Comparison of ENCODE assay signal across 1 cellular context in the genomic region with DNA sequence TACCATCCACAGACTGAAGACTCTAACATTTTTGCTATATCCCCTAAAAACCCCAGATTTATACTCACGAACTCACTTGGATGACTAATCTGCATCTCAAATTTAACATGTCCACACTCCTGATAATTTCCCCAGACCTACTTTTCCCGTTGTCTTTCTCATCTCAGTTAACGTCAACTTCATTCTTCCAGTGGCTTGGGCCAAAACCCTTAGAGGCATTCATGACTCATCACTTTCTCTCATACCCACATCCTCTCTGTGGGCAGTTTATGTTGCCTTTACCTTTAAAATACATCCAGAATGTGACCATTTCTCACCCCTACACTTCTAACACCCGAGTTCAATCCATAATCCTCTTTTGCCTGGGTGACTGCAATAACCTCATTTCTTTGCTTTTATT.
A peak's percentile ranks its signal among the peaks of the same experiment; 100 is the strongest.
TF ChIP-seq lines count a peak whose summit lies in the region.

No MANE protein-coding gene starts in this region.

TF ChIP-seq in HEK293, 187 proteins besides CTCF, POLR2A, EP300 and RAD21 (continued from another document and continues in another):
- TF ChIP-seq, protein P1, sequence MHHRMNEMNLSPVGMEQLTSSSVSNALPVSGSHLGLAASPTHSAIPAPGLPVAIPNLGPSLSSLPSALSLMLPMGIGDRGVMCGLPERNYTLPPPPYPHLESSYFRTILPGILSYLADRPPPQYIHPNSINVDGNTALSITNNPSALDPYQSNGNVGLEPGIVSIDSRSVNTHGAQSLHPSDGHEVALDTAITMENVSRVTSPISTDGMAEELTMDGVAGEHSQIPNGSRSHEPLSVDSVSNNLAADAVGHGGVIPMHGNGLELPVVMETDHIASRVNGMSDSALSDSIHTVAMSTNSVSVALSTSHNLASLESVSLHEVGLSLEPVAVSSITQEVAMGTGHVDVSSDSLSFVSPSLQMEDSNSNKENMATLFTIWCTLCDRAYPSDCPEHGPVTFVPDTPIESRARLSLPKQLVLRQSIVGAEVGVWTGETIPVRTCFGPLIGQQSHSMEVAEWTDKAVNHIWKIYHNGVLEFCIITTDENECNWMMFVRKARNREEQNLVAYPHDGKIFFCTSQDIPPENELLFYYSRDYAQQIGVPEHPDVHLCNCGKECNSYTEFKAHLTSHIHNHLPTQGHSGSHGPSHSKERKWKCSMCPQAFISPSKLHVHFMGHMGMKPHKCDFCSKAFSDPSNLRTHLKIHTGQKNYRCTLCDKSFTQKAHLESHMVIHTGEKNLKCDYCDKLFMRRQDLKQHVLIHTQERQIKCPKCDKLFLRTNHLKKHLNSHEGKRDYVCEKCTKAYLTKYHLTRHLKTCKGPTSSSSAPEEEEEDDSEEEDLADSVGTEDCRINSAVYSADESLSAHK (tag by site-specific recombination; IDR thresholded peaks at IDR 0.05): no peak; the same call in 1 of the 2 replicates
- no peak for TF ChIP-seq ZNF302 (tag by site-specific recombination; IDR thresholded peaks at IDR 0.05; ENCODE audit: low read depth)
- TF ChIP-seq, protein P2, sequence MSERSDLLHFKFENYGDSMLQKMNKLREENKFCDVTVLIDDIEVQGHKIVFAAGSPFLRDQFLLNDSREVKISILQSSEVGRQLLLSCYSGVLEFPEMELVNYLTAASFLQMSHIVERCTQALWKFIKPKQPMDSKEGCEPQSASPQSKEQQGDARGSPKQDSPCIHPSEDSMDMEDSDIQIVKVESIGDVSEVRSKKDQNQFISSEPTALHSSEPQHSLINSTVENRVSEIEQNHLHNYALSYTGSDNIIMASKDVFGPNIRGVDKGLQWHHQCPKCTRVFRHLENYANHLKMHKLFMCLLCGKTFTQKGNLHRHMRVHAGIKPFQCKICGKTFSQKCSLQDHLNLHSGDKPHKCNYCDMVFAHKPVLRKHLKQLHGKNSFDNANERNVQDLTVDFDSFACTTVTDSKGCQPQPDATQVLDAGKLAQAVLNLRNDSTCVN (tag by site-specific recombination; optimal IDR thresholded peaks at IDR 0.05): no peak
- TF ChIP-seq, protein P3, sequence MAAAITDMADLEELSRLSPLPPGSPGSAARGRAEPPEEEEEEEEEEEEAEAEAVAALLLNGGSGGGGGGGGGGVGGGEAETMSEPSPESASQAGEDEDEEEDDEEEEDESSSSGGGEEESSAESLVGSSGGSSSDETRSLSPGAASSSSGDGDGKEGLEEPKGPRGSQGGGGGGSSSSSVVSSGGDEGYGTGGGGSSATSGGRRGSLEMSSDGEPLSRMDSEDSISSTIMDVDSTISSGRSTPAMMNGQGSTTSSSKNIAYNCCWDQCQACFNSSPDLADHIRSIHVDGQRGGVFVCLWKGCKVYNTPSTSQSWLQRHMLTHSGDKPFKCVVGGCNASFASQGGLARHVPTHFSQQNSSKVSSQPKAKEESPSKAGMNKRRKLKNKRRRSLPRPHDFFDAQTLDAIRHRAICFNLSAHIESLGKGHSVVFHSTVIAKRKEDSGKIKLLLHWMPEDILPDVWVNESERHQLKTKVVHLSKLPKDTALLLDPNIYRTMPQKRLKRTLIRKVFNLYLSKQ (tag by site-specific recombination; IDR thresholded peaks at IDR 0.05; ENCODE audit: borderline replicate concordance): no peak
- no peak for TF ChIP-seq ZNF747 (tag by site-specific recombination; IDR thresholded peaks at IDR 0.05)
- no peak for TF ChIP-seq KLF1 (tag by site-specific recombination; IDR thresholded peaks at IDR 0.05)
- TF ChIP-seq ZNF138 (tag by site-specific recombination; IDR thresholded peaks at IDR 0.05; ENCODE audit: borderline replicate concordance): no peak
- TF ChIP-seq ZNF112 (tag by site-specific recombination; IDR thresholded peaks at IDR 0.05): no peak
- TF ChIP-seq ZFP37 (tag by site-specific recombination; IDR thresholded peaks at IDR 0.05): peak; percentile 35; the same call in 1 of the 2 replicates
- no peak for TF ChIP-seq ZNF654 (tag by site-specific recombination; IDR thresholded peaks at IDR 0.05; ENCODE audit: low read depth)
- peak; percentile 49; the same call in 1 of the 2 replicates for TF ChIP-seq ZBTB48 (tag by site-specific recombination; IDR thresholded peaks at IDR 0.05)
- TF ChIP-seq ZXDB (tag by site-specific recombination; IDR thresholded peaks at IDR 0.05): peak; percentile 45
- TF ChIP-seq ZNF174 (tag by site-specific recombination; IDR thresholded peaks at IDR 0.05): no peak
- no peak for TF ChIP-seq ZNF140 (tag by site-specific recombination; IDR thresholded peaks at IDR 0.05)
- TF ChIP-seq, protein P4, sequence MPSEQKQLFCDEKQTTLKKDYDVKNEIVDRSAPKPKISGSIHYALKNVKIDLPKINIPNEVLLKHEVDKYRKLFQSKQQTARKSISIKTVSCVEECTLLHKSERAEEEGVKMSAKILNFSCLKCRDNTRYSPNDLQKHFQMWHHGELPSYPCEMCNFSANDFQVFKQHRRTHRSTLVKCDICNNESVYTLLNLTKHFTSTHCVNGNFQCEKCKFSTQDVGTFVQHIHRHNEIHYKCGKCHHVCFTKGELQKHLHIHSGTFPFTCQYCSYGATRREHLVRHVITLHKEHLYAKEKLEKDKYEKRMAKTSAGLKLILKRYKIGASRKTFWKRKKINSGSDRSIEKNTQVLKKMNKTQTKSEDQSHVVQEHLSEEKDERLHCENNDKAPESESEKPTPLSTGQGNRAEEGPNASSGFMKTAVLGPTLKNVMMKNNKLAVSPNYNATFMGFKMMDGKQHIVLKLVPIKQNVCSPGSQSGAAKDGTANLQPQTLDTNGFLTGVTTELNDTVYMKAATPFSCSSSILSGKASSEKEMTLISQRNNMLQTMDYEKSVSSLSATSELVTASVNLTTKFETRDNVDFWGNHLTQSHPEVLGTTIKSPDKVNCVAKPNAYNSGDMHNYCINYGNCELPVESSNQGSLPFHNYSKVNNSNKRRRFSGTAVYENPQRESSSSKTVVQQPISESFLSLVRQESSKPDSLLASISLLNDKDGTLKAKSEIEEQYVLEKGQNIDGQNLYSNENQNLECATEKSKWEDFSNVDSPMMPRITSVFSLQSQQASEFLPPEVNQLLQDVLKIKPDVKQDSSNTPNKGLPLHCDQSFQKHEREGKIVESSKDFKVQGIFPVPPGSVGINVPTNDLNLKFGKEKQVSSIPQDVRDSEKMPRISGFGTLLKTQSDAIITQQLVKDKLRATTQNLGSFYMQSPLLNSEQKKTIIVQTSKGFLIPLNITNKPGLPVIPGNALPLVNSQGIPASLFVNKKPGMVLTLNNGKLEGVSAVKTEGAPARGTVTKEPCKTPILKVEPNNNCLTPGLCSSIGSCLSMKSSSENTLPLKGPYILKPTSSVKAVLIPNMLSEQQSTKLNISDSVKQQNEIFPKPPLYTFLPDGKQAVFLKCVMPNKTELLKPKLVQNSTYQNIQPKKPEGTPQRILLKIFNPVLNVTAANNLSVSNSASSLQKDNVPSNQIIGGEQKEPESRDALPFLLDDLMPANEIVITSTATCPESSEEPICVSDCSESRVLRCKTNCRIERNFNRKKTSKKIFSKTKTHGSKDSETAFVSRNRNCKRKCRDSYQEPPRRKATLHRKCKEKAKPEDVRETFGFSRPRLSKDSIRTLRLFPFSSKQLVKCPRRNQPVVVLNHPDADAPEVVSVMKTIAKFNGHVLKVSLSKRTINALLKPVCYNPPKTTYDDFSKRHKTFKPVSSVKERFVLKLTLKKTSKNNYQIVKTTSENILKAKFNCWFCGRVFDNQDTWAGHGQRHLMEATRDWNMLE (tag by site-specific recombination; conservative IDR thresholded peaks at IDR 0.05; ENCODE audit: low read depth): no peak; the same call in 1 of the 2 replicates
- TF ChIP-seq IKZF3 (tag by site-specific recombination; IDR thresholded peaks at IDR 0.05): no peak
- TF ChIP-seq, protein P5, sequence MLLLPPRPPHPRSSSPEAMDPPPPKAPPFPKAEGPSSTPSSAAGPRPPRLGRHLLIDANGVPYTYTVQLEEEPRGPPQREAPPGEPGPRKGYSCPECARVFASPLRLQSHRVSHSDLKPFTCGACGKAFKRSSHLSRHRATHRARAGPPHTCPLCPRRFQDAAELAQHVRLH (tag by site-specific recombination; IDR thresholded peaks at IDR 0.05): no peak
- TF ChIP-seq, protein P6, sequence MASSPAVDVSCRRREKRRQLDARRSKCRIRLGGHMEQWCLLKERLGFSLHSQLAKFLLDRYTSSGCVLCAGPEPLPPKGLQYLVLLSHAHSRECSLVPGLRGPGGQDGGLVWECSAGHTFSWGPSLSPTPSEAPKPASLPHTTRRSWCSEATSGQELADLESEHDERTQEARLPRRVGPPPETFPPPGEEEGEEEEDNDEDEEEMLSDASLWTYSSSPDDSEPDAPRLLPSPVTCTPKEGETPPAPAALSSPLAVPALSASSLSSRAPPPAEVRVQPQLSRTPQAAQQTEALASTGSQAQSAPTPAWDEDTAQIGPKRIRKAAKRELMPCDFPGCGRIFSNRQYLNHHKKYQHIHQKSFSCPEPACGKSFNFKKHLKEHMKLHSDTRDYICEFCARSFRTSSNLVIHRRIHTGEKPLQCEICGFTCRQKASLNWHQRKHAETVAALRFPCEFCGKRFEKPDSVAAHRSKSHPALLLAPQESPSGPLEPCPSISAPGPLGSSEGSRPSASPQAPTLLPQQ (tag by site-specific recombination; IDR thresholded peaks at IDR 0.05): 0 out of 2 replicates have a peak, but pooled peaks have one; percentile 16
- TF ChIP-seq HOXA7 (CRISPR knock-in tag; IDR thresholded peaks at IDR 0.05; ENCODE audit: borderline replicate concordance): no peak
- TF ChIP-seq ZNF202 (tag by site-specific recombination; IDR thresholded peaks at IDR 0.05; ENCODE audit: borderline replicate concordance): no peak
- TF ChIP-seq, protein P7, sequence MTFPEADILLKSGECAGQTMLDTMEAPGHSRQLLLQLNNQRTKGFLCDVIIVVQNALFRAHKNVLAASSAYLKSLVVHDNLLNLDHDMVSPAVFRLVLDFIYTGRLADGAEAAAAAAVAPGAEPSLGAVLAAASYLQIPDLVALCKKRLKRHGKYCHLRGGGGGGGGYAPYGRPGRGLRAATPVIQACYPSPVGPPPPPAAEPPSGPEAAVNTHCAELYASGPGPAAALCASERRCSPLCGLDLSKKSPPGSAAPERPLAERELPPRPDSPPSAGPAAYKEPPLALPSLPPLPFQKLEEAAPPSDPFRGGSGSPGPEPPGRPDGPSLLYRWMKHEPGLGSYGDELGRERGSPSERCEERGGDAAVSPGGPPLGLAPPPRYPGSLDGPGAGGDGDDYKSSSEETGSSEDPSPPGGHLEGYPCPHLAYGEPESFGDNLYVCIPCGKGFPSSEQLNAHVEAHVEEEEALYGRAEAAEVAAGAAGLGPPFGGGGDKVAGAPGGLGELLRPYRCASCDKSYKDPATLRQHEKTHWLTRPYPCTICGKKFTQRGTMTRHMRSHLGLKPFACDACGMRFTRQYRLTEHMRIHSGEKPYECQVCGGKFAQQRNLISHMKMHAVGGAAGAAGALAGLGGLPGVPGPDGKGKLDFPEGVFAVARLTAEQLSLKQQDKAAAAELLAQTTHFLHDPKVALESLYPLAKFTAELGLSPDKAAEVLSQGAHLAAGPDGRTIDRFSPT (tag by site-specific recombination; IDR thresholded peaks at IDR 0.05): no peak
- no peak for TF ChIP-seq ZFP41 (tag by site-specific recombination; IDR thresholded peaks at IDR 0.05; ENCODE audit: borderline replicate concordance)
- no peak for TF ChIP-seq ZNF624 (tag by site-specific recombination; IDR thresholded peaks at IDR 0.05)
- TF ChIP-seq ZNF2 (tag by site-specific recombination; IDR thresholded peaks at IDR 0.05): no peak
- TF ChIP-seq, protein P8, sequence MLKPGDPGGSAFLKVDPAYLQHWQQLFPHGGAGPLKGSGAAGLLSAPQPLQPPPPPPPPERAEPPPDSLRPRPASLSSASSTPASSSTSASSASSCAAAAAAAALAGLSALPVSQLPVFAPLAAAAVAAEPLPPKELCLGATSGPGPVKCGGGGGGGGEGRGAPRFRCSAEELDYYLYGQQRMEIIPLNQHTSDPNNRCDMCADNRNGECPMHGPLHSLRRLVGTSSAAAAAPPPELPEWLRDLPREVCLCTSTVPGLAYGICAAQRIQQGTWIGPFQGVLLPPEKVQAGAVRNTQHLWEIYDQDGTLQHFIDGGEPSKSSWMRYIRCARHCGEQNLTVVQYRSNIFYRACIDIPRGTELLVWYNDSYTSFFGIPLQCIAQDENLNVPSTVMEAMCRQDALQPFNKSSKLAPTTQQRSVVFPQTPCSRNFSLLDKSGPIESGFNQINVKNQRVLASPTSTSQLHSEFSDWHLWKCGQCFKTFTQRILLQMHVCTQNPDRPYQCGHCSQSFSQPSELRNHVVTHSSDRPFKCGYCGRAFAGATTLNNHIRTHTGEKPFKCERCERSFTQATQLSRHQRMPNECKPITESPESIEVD (tag by site-specific recombination; IDR thresholded peaks at IDR 0.05): no peak
- no peak for TF ChIP-seq ZNF777 (tag by site-specific recombination; IDR thresholded peaks at IDR 0.05; ENCODE audit: borderline replicate concordance)
- TF ChIP-seq ZNF274 (IDR thresholded peaks at IDR 0.05; ENCODE audit: low read length): no peak
- no peak for TF ChIP-seq ZNF274 (tag by site-specific recombination; IDR thresholded peaks at IDR 0.05; ENCODE audit: borderline replicate concordance)
- no peak for TF ChIP-seq ZNF610 (tag by site-specific recombination; IDR thresholded peaks at IDR 0.05; ENCODE audit: borderline replicate concordance)
- TF ChIP-seq GFI1B (tag by site-specific recombination; IDR thresholded peaks at IDR 0.05): no peak
- TF ChIP-seq HOXC10 (CRISPR knock-in tag; IDR thresholded peaks at IDR 0.05): no peak
- no peak for TF ChIP-seq ZIC2 (tag by site-specific recombination; IDR thresholded peaks at IDR 0.05)
- TF ChIP-seq ZNF146 (tag by site-specific recombination; IDR thresholded peaks at IDR 0.05): no peak
- no peak for TF ChIP-seq KLF8 (tag by site-specific recombination; IDR thresholded peaks at IDR 0.05)
- no peak for TF ChIP-seq BCL11A (tag by site-specific recombination; IDR thresholded peaks at IDR 0.05; ENCODE audit: low read depth)
- TF ChIP-seq ZNF660 (tag by site-specific recombination; IDR thresholded peaks at IDR 0.05): no peak
- TF ChIP-seq ZNF521 (tag by site-specific recombination; IDR thresholded peaks at IDR 0.05): no peak
- TF ChIP-seq, protein P9, sequence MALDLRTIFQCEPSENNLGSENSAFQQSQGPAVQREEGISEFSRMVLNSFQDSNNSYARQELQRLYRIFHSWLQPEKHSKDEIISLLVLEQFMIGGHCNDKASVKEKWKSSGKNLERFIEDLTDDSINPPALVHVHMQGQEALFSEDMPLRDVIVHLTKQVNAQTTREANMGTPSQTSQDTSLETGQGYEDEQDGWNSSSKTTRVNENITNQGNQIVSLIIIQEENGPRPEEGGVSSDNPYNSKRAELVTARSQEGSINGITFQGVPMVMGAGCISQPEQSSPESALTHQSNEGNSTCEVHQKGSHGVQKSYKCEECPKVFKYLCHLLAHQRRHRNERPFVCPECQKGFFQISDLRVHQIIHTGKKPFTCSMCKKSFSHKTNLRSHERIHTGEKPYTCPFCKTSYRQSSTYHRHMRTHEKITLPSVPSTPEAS (tag by site-specific recombination; IDR thresholded peaks at IDR 0.05): no peak
- no peak for TF ChIP-seq KLF10 (tag by site-specific recombination; IDR thresholded peaks at IDR 0.05)
- TF ChIP-seq ZNF600 (tag by site-specific recombination; IDR thresholded peaks at IDR 0.05): no peak
- TF ChIP-seq ZNF37A (tag by site-specific recombination; IDR thresholded peaks at IDR 0.05): no peak
- TF ChIP-seq ZNF311 (tag by site-specific recombination; IDR thresholded peaks at IDR 0.05; ENCODE audit: borderline replicate concordance): no peak
